8 cellular contexts compared by ENCODE assay signal in the genomic region with DNA sequence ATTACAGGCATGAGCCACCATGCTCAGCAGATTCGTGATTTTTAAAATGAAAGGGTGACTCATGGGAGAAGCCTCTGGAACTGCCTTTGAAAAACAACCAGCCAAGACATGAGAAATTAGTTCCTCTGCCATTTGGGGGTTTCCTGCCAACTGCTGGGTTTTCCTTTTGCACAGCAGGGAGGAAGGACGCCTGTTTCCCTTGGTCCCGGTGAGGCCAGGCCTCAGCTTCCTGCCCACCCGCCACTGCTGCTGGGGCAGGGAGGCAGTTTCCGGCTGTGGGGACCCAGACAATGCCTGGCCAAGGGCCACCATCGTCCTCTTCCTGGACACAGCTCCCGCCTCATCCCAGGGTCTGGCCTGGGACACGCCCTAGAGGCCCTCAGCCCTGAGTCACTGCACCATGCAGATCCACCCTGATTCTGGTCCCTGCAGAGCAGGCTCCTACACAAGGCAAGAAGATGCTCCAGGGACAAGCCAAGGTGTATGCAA. TPM values are rescaled to one million over a fixed set of nuclear protein-coding genes. Genes with fewer than 3 reads are reported as not detected.
A peak's percentile ranks its signal among the peaks of the same experiment; 100 is the strongest.
DNase-seq lines count a peak whose midpoint lies in the region; ATAC-seq, FAIRE-seq and TF ChIP-seq lines count a peak whose summit lies in the region.

No MANE protein-coding gene starts in this region.

- H3K4me3 ChIP-seq in GM23248: peak overlapping the region; percentile 39
- no peak overlapping the region for H3K4me3 ChIP-seq in SK-N-MC
- H3K4me3 ChIP-seq in duodenal mucosa (ENCODE audit: low read depth in 1 of 2, low read length in 2 of 2): no peak overlapping the region

- H2AFZ ChIP-seq in GM23248: peak overlapping the region; percentile 82

- no peak overlapping the region for H3K4me3 Mint-ChIP-seq in naive thymus-derived CD8-positive, alpha-beta T cell

- peak overlapping the region in 8 of 10 donors; percentile 3 to 78 (median 48) for H3K27ac Mint-ChIP-seq in naive thymus-derived CD8-positive, alpha-beta T cell

- no peaks in the 10 kb centered on the region for H4K20me1 ChIP-seq in GM23248 (ENCODE audit: insufficient read depth)

- DNase-seq in GM23248 (peak; percentile 94), SK-N-MC (ENCODE audit: low read depth, low spot score) (peak; percentile 67), D721Med (ENCODE audit: insufficient read length, low spot score) (no peak), NCI-H510A treated with DMSO at 0.1 percent for 48 hours (lab: John Stamatoyannopoulos, UW) (no peak), COR-L47 (lab: John Stamatoyannopoulos, UW) (no peak)
- peak in 1 of 10 donors; percentile 37 for DNase-seq in naive thymus-derived CD8-positive, alpha-beta T cell

- peaks cover 48% of the 10 kb centered on the region for H3K79me2 ChIP-seq in GM23248 (ENCODE audit: insufficient read depth)

- H3K27me3 ChIP-seq in GM23248 (replicated peaks; ENCODE audit: insufficient read depth) (no peaks in the 10 kb centered on the region), duodenal mucosa (ENCODE audit: control insufficient read depth in 1 of 2, insufficient read depth in 2 of 2, low read length in 2 of 2) (no peaks in the 10 kb centered on the region)

- peaks cover 25 to 52% (median 38%) of the 10 kb centered on the region in 4 donors for H3K4me1 Mint-ChIP-seq in naive thymus-derived CD8-positive, alpha-beta T cell

- peaks cover 34% of the 10 kb centered on the region for H3F3A ChIP-seq in GM23248 (ENCODE audit: insufficient read depth)

- no peaks in the 10 kb centered on the region for H3K9me3 ChIP-seq in GM23248 (ENCODE audit: low read depth)
- no peaks in the 10 kb centered on the region for H3K9me3 ChIP-seq in SK-N-MC (ENCODE audit: low read depth, low read length)
- H3K9me3 ChIP-seq in duodenal mucosa (ENCODE audit: control insufficient read depth in 1 of 2, low read length in 2 of 2): no peaks in the 10 kb centered on the region

- H3K27ac ChIP-seq in GM23248 (peak overlapping the region; percentile 96), SK-N-MC (peak overlapping the region; percentile 71), duodenal mucosa (ENCODE audit: low read depth, low read length) (peak overlapping the region; percentile 70)

- no peak for FAIRE-seq in D721Med (lab: Jason Lieb, UNC)

- TF ChIP-seq CTCF in D721Med (IDR thresholded peaks at IDR 0.05; ENCODE audit: insufficient read depth, missing control alignments): no peak

- POLR2A ChIA-PET in naive thymus-derived CD8-positive, alpha-beta T cell (lab: Charles Lee): interaction anchor here (2.2 kb wide), 1 partner anchor 10 kb away, joined by 7 read pairs; the partner anchor contains the start of gene PPM1F

- 1% methylated on average over 8 of the region's 8 CpGs for WGBS in GM23248 (ENCODE audit: low coverage in 1 of 2, low lambda C conversion rate in 2 of 2, missing lambda C conversion rate in 2 of 2), 2 experiments

- H3K9me3 Mint-ChIP-seq in naive thymus-derived CD8-positive, alpha-beta T cell: no peaks in the 10 kb centered on the region

- peaks cover 4% of the 10 kb centered on the region; the same call in 1 of the 2 replicates for H3K36me3 ChIP-seq in GM23248 (ENCODE audit: low read depth)
- H3K36me3 ChIP-seq in SK-N-MC (ENCODE audit: insufficient read depth, low read length): no peaks in the 10 kb centered on the region
- H3K36me3 ChIP-seq in duodenal mucosa (ENCODE audit: control insufficient read depth in 1 of 2, insufficient read depth in 2 of 2, low read length in 2 of 2): peaks cover 0 to 14% of the 10 kb centered on the region in 2 donors

- peaks cover 0 to 23% (median 2%) of the 10 kb centered on the region in 3 donors for H3K36me3 Mint-ChIP-seq in naive thymus-derived CD8-positive, alpha-beta T cell

- peaks cover 38% of the 10 kb centered on the region for H3K4me1 ChIP-seq in GM23248 (ENCODE audit: insufficient read depth)
- H3K4me1 ChIP-seq in duodenal mucosa (ENCODE audit: control insufficient read depth in 1 of 2, insufficient read depth in 2 of 2, low read length in 2 of 2): peaks cover 15 to 39% of the 10 kb centered on the region in 2 donors

- no peaks in the 10 kb centered on the region for H3K27me3 Mint-ChIP-seq in naive thymus-derived CD8-positive, alpha-beta T cell

- ATAC-seq in naive thymus-derived CD8-positive, alpha-beta T cell: no peak
- ATAC-seq in GM19467 (IDR thresholded peaks at IDR 0.05; ENCODE audit: unreplicated experiment): no peak

- H3K9me2 ChIP-seq in GM23248 (ENCODE audit: insufficient read depth): no peaks in the 10 kb centered on the region

- in situ Hi-C loops in GM23248 (cut with MboI): loop anchor here (5.0 kb wide), 1 partner anchor 230 kb away; no protein-coding TSS in a partner anchor

- H3K4me2 ChIP-seq in GM23248 (ENCODE audit: unreplicated experiment): peak overlapping the region; percentile 41

- H3K9ac ChIP-seq in GM23248 (peak overlapping the region; percentile 74), SK-N-MC (ENCODE audit: insufficient read length) (no peak overlapping the region), duodenal mucosa (ENCODE audit: low read depth in 1 of 2, low read length in 2 of 2) (no peak overlapping the region)

RNA-seq across cellular contexts. Expression of gene PPM1F, which starts 10.2 kb away (rescaled TPM):
- 37.8 and 41.6 TPM in 2 replicates for total RNA-seq in GM23248 (2014; rRNA removed; shearing (Covaris generic))
- polyA plus RNA-seq in GM23248 (2016; fragmentation: Nextera tagmentation; extraction: Ambion mirVana): 15.1 and 17.6 TPM in 2 replicates
- 10 to 100 TPM; 23.6 to 25.1 TPM for total RNA-seq in naive thymus-derived CD8-positive, alpha-beta T cell
- polyA plus RNA-seq in naive thymus-derived CD8-positive, alpha-beta T cell: 1 to 10 TPM; 8.3 to 9.9 (median 9.6) TPM

RNA-seq across cellular contexts. Expression of gene TOP3B, which starts 40.1 kb away (rescaled TPM):
- total RNA-seq in GM23248 (2014; rRNA removed; shearing (Covaris generic)): 9.2 and 16.0 TPM in 2 replicates
- polyA plus RNA-seq in GM23248 (2016; fragmentation: Nextera tagmentation; extraction: Ambion mirVana): 11.6 and 12.9 TPM in 2 replicates
- 10 to 100 TPM; 69.6 to 70.5 TPM for total RNA-seq in naive thymus-derived CD8-positive, alpha-beta T cell
- polyA plus RNA-seq in naive thymus-derived CD8-positive, alpha-beta T cell: 10 to 100 TPM in 2 of 3 donors, 1 to 10 TPM in 1; 9.6 to 18.3 (median 11.2) TPM

Comparison
In these comparisons a context has a peak if more than half of its experiments do, and no peak if none do; other contexts are left out.
1. DNase-seq: peak in GM23248 (single experiment) and SK-N-MC (single experiment); none in D721Med (single experiment), NCI-H510A treated with DMSO at 0.1 percent for 48 hours (single experiment) and COR-L47 (single experiment).
2. Peak in every context shown above with its lines, with median percentiles within 50 percentile points of each other: H3K27ac ChIP-seq.